In the genomic region with DNA sequence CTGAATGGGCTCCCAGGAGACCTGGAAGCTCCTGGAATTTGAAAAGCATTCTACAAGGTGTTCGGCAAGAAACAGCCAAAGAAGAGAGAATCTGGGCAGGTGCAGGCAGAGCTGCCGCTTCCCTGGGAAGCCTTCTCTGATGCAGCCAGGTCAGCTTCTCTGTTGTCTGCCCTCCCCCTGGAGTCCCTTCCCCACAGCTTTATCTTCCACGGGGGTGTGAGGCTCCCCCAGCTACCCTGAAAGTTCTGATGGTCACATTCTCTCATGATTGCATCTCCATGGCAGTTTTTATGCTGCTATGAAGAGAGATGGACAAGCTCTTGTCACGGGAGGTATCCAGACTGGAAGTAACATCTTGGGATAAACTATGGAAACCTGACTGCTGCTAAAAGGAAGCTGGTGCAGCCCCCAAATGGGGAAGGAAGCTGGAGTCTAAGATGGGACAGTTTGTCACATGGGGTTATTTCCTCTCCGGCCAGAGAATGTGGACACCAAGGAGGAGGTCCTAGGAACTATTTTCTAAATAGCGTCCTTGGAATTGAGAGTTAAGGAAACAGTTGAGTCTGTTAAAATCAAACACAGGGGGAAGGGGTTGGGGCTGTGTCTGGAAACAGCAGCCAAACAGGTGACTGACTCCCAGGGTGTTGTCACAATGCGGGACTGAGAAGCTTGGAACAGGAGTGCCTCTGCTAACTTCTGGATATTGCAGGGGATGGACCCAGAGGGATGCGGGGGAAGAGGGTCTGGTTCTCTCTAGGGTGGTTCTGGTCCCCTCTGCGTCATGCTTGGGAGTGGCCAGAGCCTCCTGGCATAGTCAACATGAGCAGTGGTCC, we compare ENCODE assay signal across 11 cellular contexts.
DNase-seq lines count a peak whose midpoint lies in the region; ATAC-seq lines count a peak whose summit lies in the region.
"Had no signal": no experiment of that assay in that cellular context is flagged by ENCODE, and none has a peak within 500 bp of the region (broad histone marks: within the 10 kb centered on the region; RNA-seq: fewer than 3 reads in every experiment).

No MANE protein-coding gene starts in this region.

- peaks cover 15% of the 10 kb centered on the region for H3K36me3 ChIP-seq in MG63

- no peaks in the 10 kb centered on the region for H3K27me3 Mint-ChIP-seq in T-helper 1 cell treated with Interleukin-12 subunit alpha and Interleukin-12 subunit beta and Interleukin-4 antibody, amounts not matched to agents 30 μg/mL and 1 μg/mL, for 36 hours (ENCODE audit: low read depth)
- H3K27me3 Mint-ChIP-seq in activated naive CD8-positive, alpha-beta T cell treated with anti-CD3 and anti-CD28 coated beads for 36 hours = no peaks in the 10 kb centered on the region
- H3K27me3 Mint-ChIP-seq in stimulated activated naive CD8-positive, alpha-beta T cell treated with anti-CD3 and anti-CD28 coated beads, Interleukin-15, amount 100 ng/mL, for 72 hours = no peaks in the 10 kb centered on the region

- H3K9me3 ChIP-seq in MG63 = no peaks in the 10 kb centered on the region

- peak overlapping the region; percentile 50 for H3K27ac Mint-ChIP-seq in T-helper 1 cell treated with Interleukin-12 subunit alpha and Interleukin-12 subunit beta and Interleukin-4 antibody, amounts not matched to agents 30 μg/mL and 1 μg/mL, for 36 hours
- peak overlapping the region; percentile 42 for H3K27ac Mint-ChIP-seq in activated naive CD8-positive, alpha-beta T cell treated with anti-CD3 and anti-CD28 coated beads for 36 hours
- peak overlapping the region; percentile 9 to 19 for H3K27ac Mint-ChIP-seq in stimulated activated naive CD8-positive, alpha-beta T cell treated with anti-CD3 and anti-CD28 coated beads, Interleukin-15, amount 100 ng/mL, for 72 hours

- no peak overlapping the region for H3K4me3 ChIP-seq in MG63

- H3K36me3 Mint-ChIP-seq in T-helper 1 cell treated with Interleukin-12 subunit alpha and Interleukin-12 subunit beta and Interleukin-4 antibody, amounts not matched to agents 30 μg/mL and 1 μg/mL, for 36 hours (ENCODE audit: low read depth) = peaks cover 13% of the 10 kb centered on the region
- H3K36me3 Mint-ChIP-seq in activated naive CD8-positive, alpha-beta T cell treated with anti-CD3 and anti-CD28 coated beads for 36 hours = peaks cover 10% of the 10 kb centered on the region

- no peaks in the 10 kb centered on the region for H3K27me3 ChIP-seq in MG63

- no peak overlapping the region for H3K4me3 Mint-ChIP-seq in T-helper 1 cell treated with Interleukin-12 subunit alpha and Interleukin-12 subunit beta and Interleukin-4 antibody, amounts not matched to agents 30 μg/mL and 1 μg/mL, for 36 hours
- no peak overlapping the region for H3K4me3 Mint-ChIP-seq in activated naive CD8-positive, alpha-beta T cell treated with anti-CD3 and anti-CD28 coated beads for 36 hours
- no peak overlapping the region for H3K4me3 Mint-ChIP-seq in stimulated activated naive CD8-positive, alpha-beta T cell treated with anti-CD3 and anti-CD28 coated beads, Interleukin-15, amount 100 ng/mL, for 72 hours

- H3K9me3 Mint-ChIP-seq in T-helper 1 cell treated with Interleukin-12 subunit alpha and Interleukin-12 subunit beta and Interleukin-4 antibody, amounts not matched to agents 30 μg/mL and 1 μg/mL, for 36 hours = no peaks in the 10 kb centered on the region
- no peaks in the 10 kb centered on the region for H3K9me3 Mint-ChIP-seq in activated naive CD8-positive, alpha-beta T cell treated with anti-CD3 and anti-CD28 coated beads for 36 hours
- no peaks in the 10 kb centered on the region for H3K9me3 Mint-ChIP-seq in stimulated activated naive CD8-positive, alpha-beta T cell treated with anti-CD3 and anti-CD28 coated beads, Interleukin-15, amount 100 ng/mL, for 72 hours

- DNase-seq in T-helper 1 cell = no peak
- DNase-seq in activated naive CD8-positive, alpha-beta T cell treated with anti-CD3 and anti-CD28 coated beads for 36 hours = no peak
- DNase-seq in medulla oblongata (ENCODE audit: extremely low spot score) = peak; percentile 77
- no peak for DNase-seq in stimulated activated naive CD8-positive, alpha-beta T cell treated with anti-CD3 and anti-CD28 coated beads, Interleukin-15, amount 100 ng/mL, for 72 hours
- no peak for DNase-seq in NK-92 (lab: John Stamatoyannopoulos, UW; ENCODE audit: unreplicated experiment)
- DNase-seq in kidney tubule cell (ENCODE audit: low spot score) = no peak
- DNase-seq in MG63 = no peak
- DNase-seq: 8988T; activated CD8-positive, alpha-beta memory T cell treated with anti-CD3 and anti-CD28 coated beads, Interleukin-2, amount 50 U/mL, for 48 hours; NCI-H1105 had no signal

- no peak for ATAC-seq in stimulated activated naive CD8-positive, alpha-beta T cell treated with anti-CD3 and anti-CD28 coated beads, Interleukin-15, amount 100 ng/mL, for 72 hours

- H3K4me1 Mint-ChIP-seq in T-helper 1 cell treated with Interleukin-12 subunit alpha and Interleukin-12 subunit beta and Interleukin-4 antibody, amounts not matched to agents 30 μg/mL and 1 μg/mL, for 36 hours (ENCODE audit: low read depth) = peaks cover 3% of the 10 kb centered on the region
- H3K4me1 Mint-ChIP-seq in activated naive CD8-positive, alpha-beta T cell treated with anti-CD3 and anti-CD28 coated beads for 36 hours = peaks cover 19% of the 10 kb centered on the region
- peaks cover 72% of the 10 kb centered on the region for H3K4me1 Mint-ChIP-seq in stimulated activated naive CD8-positive, alpha-beta T cell treated with anti-CD3 and anti-CD28 coated beads, Interleukin-15, amount 100 ng/mL, for 72 hours
